ENCODE assay signal across 25 cellular contexts in the genomic region with DNA sequence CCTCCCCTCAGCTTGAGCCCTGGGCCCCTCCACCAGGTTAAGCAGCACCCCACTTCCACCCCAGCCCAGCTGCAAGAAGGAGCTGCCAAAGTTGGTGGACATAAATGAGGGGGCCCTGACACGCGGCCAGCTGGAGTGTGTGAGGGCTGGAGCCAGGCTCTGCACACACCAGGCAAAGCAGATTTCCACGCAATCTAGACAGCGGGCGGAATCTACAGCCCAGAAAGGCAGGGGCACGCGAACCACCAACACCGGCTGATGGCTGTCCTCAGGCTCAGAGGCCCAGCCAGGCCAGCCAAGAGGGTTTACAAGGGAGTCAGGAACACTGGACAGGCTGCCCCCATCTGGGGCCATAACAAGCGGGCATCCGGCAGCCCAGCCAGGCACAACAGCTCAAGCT.
A peak's percentile ranks its signal among the peaks of the same experiment; 100 is the strongest.
DNase-seq lines count a peak whose midpoint lies in the region; FAIRE-seq and TF ChIP-seq lines count a peak whose summit lies in the region.
"Had no signal": no experiment of that assay in that cellular context is flagged by ENCODE, and none has a peak within 500 bp of the region (broad histone marks: within the 10 kb centered on the region; RNA-seq: fewer than 3 reads in every experiment).

No MANE protein-coding gene starts in this region.

- peaks cover 47% of the 10 kb centered on the region for H3K4me1 Mint-ChIP-seq in glutamatergic neuron (ENCODE audit: low read depth, unreplicated experiment)
- H3K4me1 Mint-ChIP-seq: B cell had no signal

- H3K79me2 ChIP-seq in H1 (ENCODE audit: control insufficient read depth in 1 of 2, insufficient read depth in 2 of 2, low read length in 2 of 2), result no peaks in the 10 kb centered on the region; a peak in 1 of 4 replicates
- H3K79me2 ChIP-seq in osteoblast (ENCODE audit: insufficient read depth, low read length), result no peaks in the 10 kb centered on the region

- H2BK15ac ChIP-seq in H1 (ENCODE audit: low read length), result 0 out of 2 replicates have a peak overlapping the region, but pooled peaks have one; percentile 16

- no peak overlapping the region for H3K9ac ChIP-seq in H1 (replicated peaks in 1 of 4; ENCODE audit: extremely low read depth in 1 of 4, low read depth in 3 of 4, low read length in 3 of 4)
- H3K9ac ChIP-seq: BLaER1 treated with 17β-estradiol and CSF1 and Interleukin-3, amounts not matched to agents 10 nM and 100 nM had no signal

- no peak overlapping the region for H2BK20ac ChIP-seq in H1 (ENCODE audit: low read length)

- no peak overlapping the region for H3K18ac ChIP-seq in H1 (ENCODE audit: extremely low read depth, low read length)

- CTCF ChIA-PET in H1 (lab: Charles Lee; ENCODE audit: partially characterized antibody), result interaction anchor here (1.0 kb wide), 1 partner anchor 27 kb away, joined by 3 read pairs; no protein-coding TSS in a partner anchor
- CTCF ChIA-PET in HEK293T (lab: Yijun Ruan, JAX), result no interaction called here

- no peak overlapping the region; the same call in 1 of the 2 replicates for H4K8ac ChIP-seq in H1 (ENCODE audit: extremely low read depth, insufficient read depth, low read length)

- WGBS in H1 (ENCODE audit: extremely low coverage in 1 of 2, insufficient coverage in 1 of 2, insufficient read length in 1 of 2, insufficient replicate concordance in 2 of 2, low coverage in 1 of 2, low lambda C conversion rate in 2 of 2, missing lambda C conversion rate in 1 of 2), 2 experiments, result 87% methylated on average over 10 of the region's 10 CpGs; no CpG with 5 or more reads in 1 of the 2 experiments

- H3K27ac ChIP-seq in H1 (ENCODE audit: low read depth, low read length) (no peak overlapping the region), osteoblast (ENCODE audit: low read depth, low read length) (no peak overlapping the region)
- H3K27ac ChIP-seq: 22Rv1; A549; BLaER1 treated with 17β-estradiol and CSF1 and Interleukin-3, amounts not matched to agents 10 nM and 100 nM; C4-2B had no signal

- POLR2A ChIA-PET in H1 (lab: Charles Lee; ENCODE audit: partially characterized antibody) (interaction anchor here (1.3 kb wide), 1 partner anchor 17 kb away, joined by 3 read pairs; no protein-coding TSS in a partner anchor), HEK293T (lab: Yijun Ruan, JAX) (no interaction called here)

- no peak overlapping the region for H3K4me3 ChIP-seq in H1 (ENCODE audit: extremely low read depth in 1 of 4, insufficient read depth in 2 of 4, low read depth in 3 of 4, low read length in 4 of 4)
- no peak overlapping the region for H3K4me3 ChIP-seq in osteoblast (ENCODE audit: insufficient read depth, low read length)
- H3K4me3 ChIP-seq: A549; BLaER1 treated with 17β-estradiol and CSF1 and Interleukin-3, amounts not matched to agents 10 nM and 100 nM; GM12878 had no signal

- H3K36me3 ChIP-seq in H1 (ENCODE audit: control insufficient read depth in 2 of 4, insufficient read depth in 4 of 4, low read length in 3 of 4) (no peaks in the 10 kb centered on the region; a peak in 1 of 8 replicates), osteoblast (ENCODE audit: insufficient read depth, low read length) (no peaks in the 10 kb centered on the region)

- H2BK12ac ChIP-seq in H1 (ENCODE audit: low read depth, low read length), result no peak overlapping the region

- H3K56ac ChIP-seq in H1 (replicated peaks; ENCODE audit: insufficient read length, low read depth, low read length), result no peak overlapping the region

- no peak overlapping the region for H2AFZ ChIP-seq in H1 (ENCODE audit: low read length)
- H2AFZ ChIP-seq in osteoblast (ENCODE audit: low read length), result no peak overlapping the region

- no peak overlapping the region for H4K91ac ChIP-seq in H1 (replicated peaks; ENCODE audit: insufficient read length, low read length)

- peaks cover 5% of the 10 kb centered on the region; the same call in 1 of the 2 replicates for H3K79me1 ChIP-seq in H1 (ENCODE audit: low read depth, low read length)

- H4K20me1 ChIP-seq in H1 (replicated peaks in 1 of 2; ENCODE audit: control insufficient read depth in 1 of 2, insufficient read depth in 2 of 2, low read length in 2 of 2), result no peaks in the 10 kb centered on the region
- H4K20me1 ChIP-seq in osteoblast (ENCODE audit: insufficient read depth, low read length), result no peaks in the 10 kb centered on the region

- TF ChIP-seq RAD21 in H1 (IDR thresholded peaks at IDR 0.05 in 1 of 2, conservative IDR thresholded peaks at IDR 0.05 in 1 of 2; ENCODE audit: low read depth in 2 of 2, low read length in 2 of 2), result no peak

- H3K23ac ChIP-seq in H1 (ENCODE audit: insufficient read length), result no peak overlapping the region

- TF ChIP-seq EP300 in H1 (IDR thresholded peaks at IDR 0.05; ENCODE audit: borderline replicate concordance in 1 of 2, low read depth in 2 of 2, low read length in 2 of 2), result no peak

- TF ChIP-seq CTCF in H1 (IDR thresholded peaks at IDR 0.05; ENCODE audit: control extremely low read depth in 1 of 3, insufficient read depth in 1 of 3, low read depth in 1 of 3, low read length in 3 of 3) (no peak), glutamatergic neuron (IDR thresholded peaks at IDR 0.05; ENCODE audit: partially characterized antibody, unreplicated experiment) (no peak), osteoblast (IDR thresholded peaks at IDR 0.05; ENCODE audit: extremely low read depth, low read depth, low read length) (no peak)

- H3K27ac Mint-ChIP-seq in glutamatergic neuron (ENCODE audit: unreplicated experiment), result peak overlapping the region; percentile 38
- H3K27ac Mint-ChIP-seq: B cell; CD4-positive, alpha-beta T cell; CD8-positive, alpha-beta T cell had no signal

- no peak overlapping the region for H2BK5ac ChIP-seq in H1 (ENCODE audit: low read depth, low read length)

- H3K9me3 ChIP-seq in H1 (ENCODE audit: insufficient read depth in 2 of 2, low read depth in 1 of 2, low read length in 1 of 2) (no peaks in the 10 kb centered on the region), osteoblast (ENCODE audit: low read depth, low read length) (no peaks in the 10 kb centered on the region)

- no peak for TF ChIP-seq POLR2A in H1 (IDR thresholded peaks at IDR 0.05; ENCODE audit: control extremely low read depth in 1 of 2, low read depth in 2 of 2, low read length in 2 of 2)

- H2AK5ac ChIP-seq in H1 (ENCODE audit: low read depth, low read length), result no peak overlapping the region

- H3K9me3 Mint-ChIP-seq in glutamatergic neuron (ENCODE audit: unreplicated experiment), result peaks cover 30% of the 10 kb centered on the region
- H3K9me3 Mint-ChIP-seq: CD4-positive, alpha-beta T cell; CD8-positive, alpha-beta T cell had no signal

- H3K4me1 ChIP-seq in H1 (replicated peaks in 1 of 4; ENCODE audit: control insufficient read depth in 3 of 4, insufficient read depth in 4 of 4, low read length in 3 of 4), result peaks cover 0 to 5% (median 1%) of the 10 kb centered on the region in 4 experiments; a peak in 3 of 7 replicates
- no peaks in the 10 kb centered on the region for H3K4me1 ChIP-seq in osteoblast (ENCODE audit: insufficient read depth, low read length)
- H3K4me1 ChIP-seq: A549, Caco-2 had no signal

- DNase-seq in DMS 273 (lab: John Stamatoyannopoulos, UW; ENCODE audit: unreplicated experiment) (peak; percentile 23), DMS 273 treated with DMSO at 0.1 percent for 48 hours (lab: John Stamatoyannopoulos, UW) (no peak), H1 (ENCODE audit: low read depth in 1 of 2, low spot score in 2 of 2) (no peak), glutamatergic neuron (no peak), osteoblast (ENCODE audit: insufficient read length, low spot score, missing footprints) (peak; percentile 62), HuH-7.5 (ENCODE audit: low spot score) (no peak), HEK293T (ENCODE audit: extremely low spot score) (no peak), amygdala (lab: John Stamatoyannopoulos, UW) (no peak)
- DNase-seq: AML-193; Caco-2; Calu3; CD4-positive, alpha-beta T cell; CD8-positive, alpha-beta T cell; DND-41; EL; GDM1 had no signal

- H3K4me3 Mint-ChIP-seq in glutamatergic neuron (ENCODE audit: unreplicated experiment), result no peak overlapping the region
- H3K4me3 Mint-ChIP-seq: B cell; CD4-positive, alpha-beta T cell; CD8-positive, alpha-beta T cell had no signal

- H3K4me2 ChIP-seq in H1 (ENCODE audit: insufficient read depth in 1 of 2, low read depth in 2 of 2, low read length in 2 of 2), result no peak overlapping the region
- no peak overlapping the region for H3K4me2 ChIP-seq in osteoblast (ENCODE audit: insufficient read depth, low read length)
- H3K4me2 ChIP-seq: A549; BLaER1 treated with 17β-estradiol and CSF1 and Interleukin-3, amounts not matched to agents 10 nM and 100 nM had no signal

- peaks cover 9% of the 10 kb centered on the region for H3K36me3 Mint-ChIP-seq in glutamatergic neuron (ENCODE audit: unreplicated experiment)
- H3K36me3 Mint-ChIP-seq: CD8-positive, alpha-beta T cell had no signal

- no peak for FAIRE-seq in H1 (lab: Jason Lieb, UNC)
- FAIRE-seq: A549, D721Med, GM12878, GM12892, GM19239 had no signal

- H3K23me2 ChIP-seq in H1 (ENCODE audit: low read depth, low read length), result peaks cover 2% of the 10 kb centered on the region; the same call in 1 of the 2 replicates

- H3K4ac ChIP-seq in H1 (replicated peaks; ENCODE audit: insufficient read length, low read depth, low read length), result no peak overlapping the region

- H3K14ac ChIP-seq in H1 (ENCODE audit: insufficient read length), result no peak overlapping the region

- no peak overlapping the region for H2BK120ac ChIP-seq in H1 (replicated peaks; ENCODE audit: low read depth, low read length)

- H3K27me3 Mint-ChIP-seq in glutamatergic neuron (ENCODE audit: unreplicated experiment), result peaks cover 29% of the 10 kb centered on the region

- no peak overlapping the region for H4K5ac ChIP-seq in H1 (ENCODE audit: insufficient read length, low read depth, low read length)

- H3K27me3 ChIP-seq in H1 (replicated peaks in 1 of 4; ENCODE audit: control insufficient read depth in 3 of 4, extremely low read depth in 1 of 4, insufficient read depth in 3 of 4, low read length in 3 of 4) (no peaks in the 10 kb centered on the region), osteoblast (ENCODE audit: insufficient read depth, low read length) (peaks cover under 1% of the 10 kb centered on the region)

TF ChIP-seq in H1, 55 proteins besides CTCF, POLR2A, EP300 and RAD21:
- TF ChIP-seq PHF8 (conservative IDR thresholded peaks at IDR 0.05; ENCODE audit: low read depth, low read length), result no peak
- TF ChIP-seq MAFK (IDR thresholded peaks at IDR 0.05; ENCODE audit: low read depth, low read length), result no peak
- no peak for TF ChIP-seq HDAC2 (IDR thresholded peaks at IDR 0.05; ENCODE audit: borderline replicate concordance in 1 of 2, low read depth in 2 of 2, low read length in 2 of 2)
- TF ChIP-seq TEAD4 (IDR thresholded peaks at IDR 0.05; ENCODE audit: low read depth, low read length), result no peak

TF ChIP-seq in HEK293T, 16 proteins besides CTCF, POLR2A, EP300 and RAD21 (continues in another document):
- TF ChIP-seq, protein P1, sequence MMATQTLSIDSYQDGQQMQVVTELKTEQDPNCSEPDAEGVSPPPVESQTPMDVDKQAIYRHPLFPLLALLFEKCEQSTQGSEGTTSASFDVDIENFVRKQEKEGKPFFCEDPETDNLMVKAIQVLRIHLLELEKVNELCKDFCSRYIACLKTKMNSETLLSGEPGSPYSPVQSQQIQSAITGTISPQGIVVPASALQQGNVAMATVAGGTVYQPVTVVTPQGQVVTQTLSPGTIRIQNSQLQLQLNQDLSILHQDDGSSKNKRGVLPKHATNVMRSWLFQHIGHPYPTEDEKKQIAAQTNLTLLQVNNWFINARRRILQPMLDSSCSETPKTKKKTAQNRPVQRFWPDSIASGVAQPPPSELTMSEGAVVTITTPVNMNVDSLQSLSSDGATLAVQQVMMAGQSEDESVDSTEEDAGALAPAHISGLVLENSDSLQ (IDR thresholded peaks at IDR 0.05), result no peak

Comparison
In these comparisons a context has a peak if more than half of its experiments do, and no peak if none do; other contexts are left out.
1. DNase-seq: peak in DMS 273 (single experiment) and osteoblast (single experiment); none in DMS 273 treated with DMSO at 0.1 percent for 48 hours (single experiment), H1 (0 of 2), glutamatergic neuron (single experiment), HuH-7.5 (single experiment), HEK293T (single experiment) and amygdala (0 of 56).